1 cellular context compared by ENCODE assay signal in genomic region chr5:56515011-56515410, GRCh38.
TF ChIP-seq lines count a peak whose summit lies in the region.

No MANE protein-coding gene starts in this region.

TF ChIP-seq in IMR-90, 13 proteins besides CTCF, POLR2A, EP300 and RAD21 (continued from another document):
- TF ChIP-seq USF2 (IDR thresholded peaks at IDR 0.05; ENCODE audit: low read depth, low read length) (no peak), NFE2L2 (IDR thresholded peaks at IDR 0.05; ENCODE audit: low read depth, low read length) (no peak), CEBPB (IDR thresholded peaks at IDR 0.05; ENCODE audit: low read depth, low read length) (no peak), ELK1 (IDR thresholded peaks at IDR 0.05; ENCODE audit: borderline replicate concordance, low read depth, low read length) (no peak), MXI1 (IDR thresholded peaks at IDR 0.05; ENCODE audit: borderline replicate concordance, low read depth, low read length) (no peak), MAFK (IDR thresholded peaks at IDR 0.05; ENCODE audit: low read depth, low read length) (no peak), BHLHE40 (IDR thresholded peaks at IDR 0.05; ENCODE audit: low read depth, low read length) (no peak), FOS (IDR thresholded peaks at IDR 0.05; ENCODE audit: low read depth, low read length) (no peak), MAZ (IDR thresholded peaks at IDR 0.05; ENCODE audit: borderline replicate concordance, low read depth, low read length) (no peak)
